ENCODE assay signal across 1 cellular context in the genomic region with DNA sequence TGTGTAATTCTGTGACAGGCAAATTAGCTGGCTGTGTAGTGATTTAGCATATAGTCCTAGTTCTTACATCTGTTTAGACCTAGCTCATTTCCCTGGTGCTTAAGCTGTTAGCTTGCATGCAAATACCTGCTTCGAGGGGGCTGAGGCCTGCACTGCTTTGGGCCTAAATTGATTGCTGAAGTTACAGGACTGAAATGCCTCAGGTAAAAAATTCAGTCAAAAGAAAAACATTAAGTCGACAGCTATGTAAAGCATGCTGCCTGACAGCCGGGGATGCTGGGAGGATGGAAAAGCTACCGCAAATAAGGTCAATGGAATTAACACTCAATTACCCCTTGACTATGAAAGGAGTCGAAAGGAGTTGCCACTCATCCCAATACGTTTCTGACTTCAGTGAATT.
TF ChIP-seq lines count a peak whose summit lies in the region.

No MANE protein-coding gene starts in this region.

TF ChIP-seq in GM23338, 12 proteins besides CTCF, POLR2A, EP300 and RAD21:
- TF ChIP-seq, protein P1, sequence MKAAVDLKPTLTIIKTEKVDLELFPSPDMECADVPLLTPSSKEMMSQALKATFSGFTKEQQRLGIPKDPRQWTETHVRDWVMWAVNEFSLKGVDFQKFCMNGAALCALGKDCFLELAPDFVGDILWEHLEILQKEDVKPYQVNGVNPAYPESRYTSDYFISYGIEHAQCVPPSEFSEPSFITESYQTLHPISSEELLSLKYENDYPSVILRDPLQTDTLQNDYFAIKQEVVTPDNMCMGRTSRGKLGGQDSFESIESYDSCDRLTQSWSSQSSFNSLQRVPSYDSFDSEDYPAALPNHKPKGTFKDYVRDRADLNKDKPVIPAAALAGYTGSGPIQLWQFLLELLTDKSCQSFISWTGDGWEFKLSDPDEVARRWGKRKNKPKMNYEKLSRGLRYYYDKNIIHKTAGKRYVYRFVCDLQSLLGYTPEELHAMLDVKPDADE (IDR thresholded peaks at IDR 0.05): no peak
- TF ChIP-seq NANOG (IDR thresholded peaks at IDR 0.05; ENCODE audit: borderline replicate concordance): no peak
